ENCODE assay signal across 10 cellular contexts in genomic region chr14:64717870-64718269, GRCh38. TPM values are rescaled to one million over a fixed set of nuclear protein-coding genes. Genes with fewer than 3 reads are reported as not detected.
DNase-seq lines count a peak whose midpoint lies in the region; ATAC-seq lines count a peak whose summit lies in the region.
"Had no signal": no experiment of that assay in that cellular context is flagged by ENCODE, and none has a peak within 500 bp of the region (broad histone marks: within the 10 kb centered on the region; RNA-seq: fewer than 3 reads in every experiment).

No MANE protein-coding gene starts in this region.

- H3K4me3 ChIP-seq in SJCRH30 = no peak overlapping the region
- H3K4me3 ChIP-seq in rectal smooth muscle tissue (ENCODE audit: low read length) = peak overlapping the region; percentile 14

- intact Hi-C loops in left ventricle myocardium superior (cut with micrococcal nuclease) = loop anchor here (2.0 kb wide), 1 partner anchor 41 kb away; no protein-coding TSS in a partner anchor

- H3K9ac ChIP-seq in rectal smooth muscle tissue (ENCODE audit: low read length) = no peak overlapping the region

- no peaks in the 10 kb centered on the region for H3K27me3 ChIP-seq in SJCRH30
- H3K27me3 ChIP-seq in rectal smooth muscle tissue (ENCODE audit: control insufficient read depth, insufficient read depth, low read length) = no peaks in the 10 kb centered on the region

- peaks cover 5% of the 10 kb centered on the region; the same call in 1 of the 2 replicates for H3K36me3 ChIP-seq in SJCRH30
- no peaks in the 10 kb centered on the region for H3K36me3 ChIP-seq in rectal smooth muscle tissue (ENCODE audit: control insufficient read depth, insufficient read depth, low read length)

- H3K4me1 ChIP-seq in SJCRH30 (peaks cover 32% of the 10 kb centered on the region), rectal smooth muscle tissue (ENCODE audit: control insufficient read depth, insufficient read depth, low read length) (peaks cover 55% of the 10 kb centered on the region)

- ATAC-seq in left ventricle myocardium superior (peak; percentile 38), HG02885 (IDR thresholded peaks at IDR 0.05; ENCODE audit: poor library complexity, unreplicated experiment) (no peak), HG03469 (IDR thresholded peaks at IDR 0.05; ENCODE audit: unreplicated experiment) (no peak)

- peak; percentile 70 for DNase-seq in DMS53 treated with DMSO at 0.1 percent for 48 hours (lab: John Stamatoyannopoulos, UW; ENCODE audit: unreplicated experiment)
- peak; percentile 38 to 40 for DNase-seq in SJCRH30
- no peak for DNase-seq in left ventricle myocardium superior
- no peak for DNase-seq in activated CD4-positive, CD25-positive, alpha-beta regulatory T cell treated with anti-CD3 and anti-CD28 coated beads, Interleukin-2, amount 50 U/mL, for 72 hours
- no peak for DNase-seq in activated T-cell treated with anti-CD3 and anti-CD28 coated beads, Interleukin-2, amount 50 U/mL, for 48 hours
- DNase-seq: activated naive CD8-positive, alpha-beta T cell treated with anti-CD3 and anti-CD28 coated beads, Interleukin-2, amount 10 ng/mL, durations not matched to agents 7 days and 5 days; stimulated activated CD4-positive, alpha-beta T cell treated with anti-CD3 and anti-CD28 coated beads, Interleukin-4, amount 100 ng/mL, for 24 hours had no signal

- H3K9me3 ChIP-seq in SJCRH30 (replicated peaks) = peaks cover 11% of the 10 kb centered on the region

- H3K27ac ChIP-seq in SJCRH30 = no peak overlapping the region
- H3K27ac ChIP-seq in rectal smooth muscle tissue (ENCODE audit: low read depth, low read length) = peak overlapping the region; percentile 79

RNA-seq across cellular contexts. Expression of gene PLEKHG3, which starts 13.6 kb away (rescaled TPM):
- total RNA-seq in SJCRH30 (2014; rRNA removed; shearing (Covaris generic)) = 20.9 and 22.4 TPM in 2 replicates
- total RNA-seq in left ventricle myocardium superior = 22.0 TPM

Comparison
In these comparisons a context has a peak if more than half of its experiments do, and no peak if none do; other contexts are left out.
1. DNase-seq: peak in DMS53 treated with DMSO at 0.1 percent for 48 hours (single experiment) and SJCRH30 (2 of 2); none in left ventricle myocardium superior (single experiment), activated CD4-positive, CD25-positive, alpha-beta regulatory T cell treated with anti-CD3 and anti-CD28 coated beads, Interleukin-2, amount 50 U/mL, for 72 hours (single experiment) and activated T-cell treated with anti-CD3 and anti-CD28 coated beads, Interleukin-2, amount 50 U/mL, for 48 hours (0 of 2).